Comparison of ENCODE assay signal across 18 cellular contexts in the genomic region with DNA sequence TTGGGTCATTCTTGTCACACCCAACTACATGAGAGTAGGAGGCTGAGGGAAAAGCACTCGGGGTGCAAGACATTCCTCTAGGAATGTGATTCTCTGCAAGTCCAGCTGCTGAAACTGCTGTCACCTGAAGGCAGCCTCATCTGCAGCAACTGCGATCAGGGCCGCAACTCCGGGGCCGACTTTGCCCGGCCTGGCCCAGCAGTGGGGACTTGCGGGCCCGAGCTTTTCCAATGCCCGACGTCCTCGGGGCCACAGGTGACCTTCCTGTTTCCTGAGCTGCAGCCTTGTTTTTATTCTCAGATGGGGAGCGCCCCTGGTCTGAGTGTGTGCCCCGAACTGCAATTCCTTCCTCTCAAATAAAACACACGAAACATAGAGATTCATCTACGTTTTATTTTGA.
"Had no signal": no experiment of that assay in that cellular context is flagged by ENCODE, and none has a peak within 500 bp of the region (broad histone marks: within the 10 kb centered on the region; RNA-seq: fewer than 3 reads in every experiment).

No MANE protein-coding gene starts in this region.

- H3K9ac ChIP-seq: neural progenitor cell had no signal

- H3K36me3 ChIP-seq: ascending aorta, brain microvascular endothelial cell, neural progenitor cell, tibial artery had no signal

- H3K9me3 Mint-ChIP-seq: activated naive CD4-positive, alpha-beta T cell treated with anti-CD3 and anti-CD28 coated beads, Interleukin-2, amount 10 ng/mL, durations not matched to agents 7 days and 5 days; activated T-cell treated with anti-CD3 and anti-CD28 coated beads, Interleukin-2, amount 50 U/mL, for 72 hours; effector memory CD8-positive, alpha-beta T cell; neural progenitor cell had no signal

- H3K27ac ChIP-seq: ascending aorta, brain microvascular endothelial cell, neural progenitor cell, tibial artery had no signal

- H2AFZ ChIP-seq: neural progenitor cell had no signal

- H3K27ac Mint-ChIP-seq: activated naive CD4-positive, alpha-beta T cell treated with anti-CD3 and anti-CD28 coated beads, Interleukin-2, amount 10 ng/mL, durations not matched to agents 7 days and 5 days; activated T-cell treated with anti-CD3 and anti-CD28 coated beads, Interleukin-2, amount 50 U/mL, for 72 hours; effector memory CD8-positive, alpha-beta T cell; naive B cell; neural progenitor cell had no signal

- FAIRE-seq: colon, endothelial cell of umbilical vein, frontal cortex, urothelium cell line had no signal

- H3K4me3 Mint-ChIP-seq: activated naive CD4-positive, alpha-beta T cell treated with anti-CD3 and anti-CD28 coated beads, Interleukin-2, amount 10 ng/mL, durations not matched to agents 7 days and 5 days; activated T-cell treated with anti-CD3 and anti-CD28 coated beads, Interleukin-2, amount 50 U/mL, for 72 hours; effector memory CD8-positive, alpha-beta T cell; neural progenitor cell had no signal

- H3K4me3 ChIP-seq: ascending aorta, lung, neural progenitor cell had no signal

- H3K4me2 ChIP-seq: neural progenitor cell had no signal

- H3K4me1 Mint-ChIP-seq: activated naive CD4-positive, alpha-beta T cell treated with anti-CD3 and anti-CD28 coated beads, Interleukin-2, amount 10 ng/mL, durations not matched to agents 7 days and 5 days had no signal

- H3K9me3 ChIP-seq: ascending aorta, tibial artery had no signal

- H3K4me1 ChIP-seq: ascending aorta had no signal

- H3K36me3 Mint-ChIP-seq: activated naive CD4-positive, alpha-beta T cell treated with anti-CD3 and anti-CD28 coated beads, Interleukin-2, amount 10 ng/mL, durations not matched to agents 7 days and 5 days; naive B cell; neural progenitor cell had no signal

- DNase-seq: activated CD4-positive, alpha-beta T cell treated with anti-CD3 and anti-CD28 coated beads for 1 hour; activated CD8-positive, alpha-beta memory T cell treated with anti-CD3 and anti-CD28 coated beads, Interleukin-2, amount 50 U/mL, for 48 hours; activated naive CD4-positive, alpha-beta T cell treated with anti-CD3 and anti-CD28 coated beads, Interleukin-2, amount 10 ng/mL, durations not matched to agents 7 days and 5 days; central memory CD4-positive, alpha-beta T cell; effector memory CD8-positive, alpha-beta T cell; glutamatergic neuron; naive B cell; retina had no signal
